In the genomic region with DNA sequence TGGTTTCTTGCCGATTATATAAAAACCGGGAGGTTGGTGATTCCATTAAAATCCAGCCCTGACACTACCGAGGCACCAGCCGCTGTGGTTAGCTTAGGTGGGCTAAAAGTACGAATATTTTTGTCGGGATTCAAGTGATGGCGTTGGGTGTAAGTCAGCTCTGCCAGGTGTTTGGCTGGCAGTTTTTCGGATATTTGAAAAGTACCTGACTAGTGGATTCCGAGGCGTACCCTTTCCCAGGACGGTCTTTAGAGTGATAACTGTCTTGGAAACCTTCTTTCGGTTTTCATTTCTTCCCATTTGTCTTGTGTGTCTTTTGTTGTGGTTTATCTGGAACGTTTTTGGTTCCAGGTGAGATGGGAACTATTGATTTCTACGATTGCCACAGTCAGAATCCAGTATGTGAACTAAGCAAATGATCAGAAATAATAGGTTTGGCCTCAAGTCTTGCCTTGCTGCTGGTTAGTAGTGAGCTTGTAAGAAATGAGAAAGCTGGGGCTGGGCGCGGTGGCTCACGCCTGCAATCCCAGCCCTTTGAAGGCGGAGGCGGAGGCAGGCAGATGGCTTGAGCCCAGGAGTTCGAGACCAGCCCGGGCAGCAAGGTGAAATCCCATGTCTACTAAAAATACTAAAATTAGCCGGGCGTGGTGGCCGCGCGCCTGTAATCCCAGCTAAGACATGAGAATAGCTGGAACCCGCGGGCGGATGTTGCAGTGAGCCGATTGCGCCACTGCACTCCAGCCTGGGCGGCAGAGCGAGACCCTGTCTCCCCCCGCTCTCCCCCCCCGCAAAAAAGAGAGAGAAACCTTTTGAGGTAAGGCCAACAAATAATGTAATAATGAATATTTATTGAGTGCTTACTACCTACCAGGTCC, we compare ENCODE assay signal across 1 cellular context.
TF ChIP-seq lines count a peak whose summit lies in the region.

No MANE protein-coding gene starts in this region.

TF ChIP-seq in H1, 55 proteins besides CTCF, POLR2A, EP300 and RAD21:
- TF ChIP-seq BCL11A (IDR thresholded peaks at IDR 0.05; ENCODE audit: low read depth in 2 of 2, low read length in 2 of 2) (no peak), ATF3 (IDR thresholded peaks at IDR 0.05; ENCODE audit: insufficient read depth, low read depth, low read length) (no peak), CEBPB (IDR thresholded peaks at IDR 0.05; ENCODE audit: low read depth, low read length) (0 out of 2 replicates have a peak, but pooled peaks have one; percentile 4), SP4 (IDR thresholded peaks at IDR 0.05; ENCODE audit: low read length) (no peak)
